Comparison of ENCODE assay signal across 16 cellular contexts in genomic region chr6:11411592-11411991, GRCh38.
DNase-seq lines count a peak whose midpoint lies in the region; ATAC-seq and TF ChIP-seq lines count a peak whose summit lies in the region.
"Had no signal": no experiment of that assay in that cellular context is flagged by ENCODE, and none has a peak within 500 bp of the region (broad histone marks: within the 10 kb centered on the region; RNA-seq: fewer than 3 reads in every experiment).

No MANE protein-coding gene starts in this region.

- no peak for TF ChIP-seq CTCF in dorsolateral prefrontal cortex (IDR thresholded peaks at IDR 0.05 in 54 of 56, conservative IDR thresholded peaks at IDR 0.05 in 2 of 56; ENCODE audit: low read depth in 1 of 56, partially characterized antibody in 56 of 56)

- no peaks in the 10 kb centered on the region for H3K36me3 Mint-ChIP-seq in activated CD4-positive, alpha-beta T cell treated with anti-CD3 and anti-CD28 coated beads for 36 hours (ENCODE audit: low read depth)
- H3K36me3 Mint-ChIP-seq in T-helper 17 cell (ENCODE audit: low read depth): peaks cover 4% of the 10 kb centered on the region
- H3K36me3 Mint-ChIP-seq in stimulated activated effector memory CD8-positive, alpha-beta T cell treated with anti-CD3 and anti-CD28 coated beads, Interleukin-12 subunit alpha, Interleukin-12 subunit beta, amount 100 ng/mL, for 72 hours: no peaks in the 10 kb centered on the region

- ATAC-seq in activated CD4-positive, alpha-beta T cell treated with anti-CD3 and anti-CD28 coated beads for 36 hours: no peak
- ATAC-seq in T-helper 17 cell: no peak
- ATAC-seq in stimulated activated effector memory CD8-positive, alpha-beta T cell treated with anti-CD3 and anti-CD28 coated beads, Interleukin-12 subunit alpha, Interleukin-12 subunit beta, amount 100 ng/mL, for 72 hours: no peak
- ATAC-seq: K562, left lobe of liver, WTC11 had no signal

- peaks cover 52% of the 10 kb centered on the region for H3K4me1 Mint-ChIP-seq in activated CD4-positive, alpha-beta T cell treated with anti-CD3 and anti-CD28 coated beads for 36 hours
- H3K4me1 Mint-ChIP-seq in T-helper 17 cell: peaks cover 16% of the 10 kb centered on the region
- peaks cover 49% of the 10 kb centered on the region for H3K4me1 Mint-ChIP-seq in stimulated activated effector memory CD8-positive, alpha-beta T cell treated with anti-CD3 and anti-CD28 coated beads, Interleukin-12 subunit alpha, Interleukin-12 subunit beta, amount 100 ng/mL, for 72 hours

- no peaks in the 10 kb centered on the region for H3K27me3 Mint-ChIP-seq in activated CD4-positive, alpha-beta T cell treated with anti-CD3 and anti-CD28 coated beads for 36 hours
- no peaks in the 10 kb centered on the region for H3K27me3 Mint-ChIP-seq in T-helper 17 cell

- no peak for DNase-seq in activated CD4-positive, alpha-beta T cell treated with anti-CD3 and anti-CD28 coated beads for 36 hours
- no peak for DNase-seq in activated CD4-positive, alpha-beta T cell treated with anti-CD3 and anti-CD28 coated beads for 1 hour
- DNase-seq in T-helper 17 cell (no peak), dorsolateral prefrontal cortex (no peak), NCI-H187 (lab: John Stamatoyannopoulos, UW) (no peak), D341Med (ENCODE audit: low spot score) (no peak), GM19238 (ENCODE audit: insufficient read length, low spot score) (no peak)
- DNase-seq in stimulated activated effector memory CD8-positive, alpha-beta T cell treated with anti-CD3 and anti-CD28 coated beads, Interleukin-12 subunit alpha, Interleukin-12 subunit beta, amount 100 ng/mL, for 72 hours (ENCODE audit: low spot score in 2 of 2): no peak
- DNase-seq: COR-L47; NCI-H1048; stimulated activated CD4-positive, alpha-beta T cell treated with anti-CD3 and anti-CD28 coated beads, Interleukin-4, amount 100 ng/mL, for 1 hour had no signal

- POLR2A ChIA-PET in activated CD4-positive, alpha-beta T cell treated with anti-CD3 and anti-CD28 coated beads for 36 hours (lab: Charles Lee): no interaction called here

- intact Hi-C loops in activated CD4-positive, alpha-beta T cell treated with anti-CD3 and anti-CD28 coated beads for 36 hours (cut with DNase I, micrococcal nuclease): loop anchor here (2.0 to 5.0 kb wide), 6 partner anchors 25 to 134 kb away; no protein-coding TSS in a partner anchor
- intact Hi-C loops in dorsolateral prefrontal cortex (cut with DNase I): no loop called here

- CTCF ChIA-PET in activated CD4-positive, alpha-beta T cell treated with anti-CD3 and anti-CD28 coated beads for 36 hours (lab: Charles Lee): interaction anchor here (0.6 to 1.0 kb wide), 2 partner anchors 9 to 33 kb away, joined by 3 to 4 read pairs; no protein-coding TSS in a partner anchor

- H3K4me3 Mint-ChIP-seq in activated CD4-positive, alpha-beta T cell treated with anti-CD3 and anti-CD28 coated beads for 36 hours: no peak overlapping the region
- peak overlapping the region; percentile 56 for H3K4me3 Mint-ChIP-seq in T-helper 17 cell
- peak overlapping the region; percentile 51 for H3K4me3 Mint-ChIP-seq in stimulated activated effector memory CD8-positive, alpha-beta T cell treated with anti-CD3 and anti-CD28 coated beads, Interleukin-12 subunit alpha, Interleukin-12 subunit beta, amount 100 ng/mL, for 72 hours
- H3K4me3 Mint-ChIP-seq: neural crest cell, WTC11 had no signal

- no peaks in the 10 kb centered on the region for H3K27me3 ChIP-seq in dorsolateral prefrontal cortex
- H3K27me3 ChIP-seq: right atrium auricular region had no signal

- no peak overlapping the region for H3K4me3 ChIP-seq in dorsolateral prefrontal cortex
- H3K4me3 ChIP-seq: K562, right atrium auricular region had no signal

- no peaks in the 10 kb centered on the region for H3K9me3 ChIP-seq in T-helper 17 cell (ENCODE audit: control insufficient read depth, low read length, poor library complexity, severe bottlenecking)
- H3K9me3 ChIP-seq: right atrium auricular region had no signal

- H3K27ac ChIP-seq in dorsolateral prefrontal cortex: peak overlapping the region in 43 of 59 donors; percentile 4 to 84 (median 41)

- peak overlapping the region; percentile 77 for H3K27ac Mint-ChIP-seq in activated CD4-positive, alpha-beta T cell treated with anti-CD3 and anti-CD28 coated beads for 36 hours
- H3K27ac Mint-ChIP-seq in T-helper 17 cell: peak overlapping the region; percentile 89
- peak overlapping the region; percentile 91 for H3K27ac Mint-ChIP-seq in stimulated activated effector memory CD8-positive, alpha-beta T cell treated with anti-CD3 and anti-CD28 coated beads, Interleukin-12 subunit alpha, Interleukin-12 subunit beta, amount 100 ng/mL, for 72 hours
- H3K27ac Mint-ChIP-seq: WTC11 had no signal

- H3K9me3 Mint-ChIP-seq in activated CD4-positive, alpha-beta T cell treated with anti-CD3 and anti-CD28 coated beads for 36 hours (ENCODE audit: low read depth): peaks cover 3% of the 10 kb centered on the region
- H3K9me3 Mint-ChIP-seq in stimulated activated effector memory CD8-positive, alpha-beta T cell treated with anti-CD3 and anti-CD28 coated beads, Interleukin-12 subunit alpha, Interleukin-12 subunit beta, amount 100 ng/mL, for 72 hours: no peaks in the 10 kb centered on the region
- H3K9me3 Mint-ChIP-seq: neural crest cell had no signal

Comparison
In these comparisons a context has a peak if more than half of its experiments do, and no peak if none do; other contexts are left out.
1. intact Hi-C loops: an anchor here in activated CD4-positive, alpha-beta T cell treated with anti-CD3 and anti-CD28 coated beads for 36 hours (2.0 to 5.0 kb wide); none called in dorsolateral prefrontal cortex.